Comparison of ENCODE assay signal across 19 cellular contexts in the genomic region with DNA sequence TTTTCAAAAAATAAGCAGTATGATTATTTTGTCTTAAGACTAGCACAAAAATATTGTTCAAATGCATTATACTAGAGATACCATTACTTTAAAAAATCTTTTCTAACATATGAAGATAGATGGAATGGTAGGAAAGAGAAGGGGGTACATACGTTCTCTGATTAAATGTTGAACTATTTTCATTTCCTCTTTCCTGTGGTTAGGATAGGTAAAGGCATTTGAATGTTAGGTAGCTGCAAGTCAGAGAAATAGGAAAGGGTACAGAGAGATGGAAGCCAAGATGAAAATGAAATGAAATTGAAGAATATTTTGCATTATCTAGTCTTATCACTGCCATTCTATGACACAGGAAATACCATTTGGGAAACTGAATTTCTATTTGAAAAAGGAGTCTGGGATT.
"Had no signal": no experiment of that assay in that cellular context is flagged by ENCODE, and none has a peak within 500 bp of the region (broad histone marks: within the 10 kb centered on the region; RNA-seq: fewer than 3 reads in every experiment).

No MANE protein-coding gene starts in this region.

- H3K79me2 ChIP-seq: hepatocyte, parathyroid adenoma had no signal

- H3K4me1 Mint-ChIP-seq: activated naive CD4-positive, alpha-beta T cell treated with anti-CD3 and anti-CD28 coated beads, Interleukin-2, amount 50 U/mL, for 24 hours; nephron had no signal

- H2AFZ ChIP-seq: hepatocyte, parathyroid adenoma had no signal

- H3K9me3 Mint-ChIP-seq: activated naive CD4-positive, alpha-beta T cell treated with anti-CD3 and anti-CD28 coated beads, Interleukin-2, amount 50 U/mL, for 24 hours; activated T-cell treated with anti-CD3 and anti-CD28 coated beads, Interleukin-2, amount 50 U/mL, for 72 hours; nephron had no signal

- H3K9ac ChIP-seq: parathyroid adenoma had no signal

- H3K4me3 Mint-ChIP-seq: activated naive CD4-positive, alpha-beta T cell treated with anti-CD3 and anti-CD28 coated beads, Interleukin-2, amount 50 U/mL, for 24 hours; activated T-cell treated with anti-CD3 and anti-CD28 coated beads, Interleukin-2, amount 50 U/mL, for 72 hours; nephron had no signal

- FAIRE-seq: small intestine had no signal

- ATAC-seq: activated T-cell treated with anti-CD3 and anti-CD28 coated beads, Interleukin-2, amount 50 U/mL, for 72 hours; foreskin keratinocyte; right lobe of liver had no signal

- H3K27ac Mint-ChIP-seq: activated naive CD4-positive, alpha-beta T cell treated with anti-CD3 and anti-CD28 coated beads, Interleukin-2, amount 50 U/mL, for 24 hours; activated T-cell treated with anti-CD3 and anti-CD28 coated beads, Interleukin-2, amount 50 U/mL, for 72 hours; nephron had no signal

- H3K27me3 ChIP-seq: ascending aorta, foreskin keratinocyte, hepatocyte, right lobe of liver, thyroid gland had no signal

- H3K27ac ChIP-seq: ascending aorta, coronary artery, foreskin keratinocyte, hepatocyte, parathyroid adenoma, right lobe of liver, thyroid gland, VCaP had no signal

- H3K4me1 ChIP-seq: ascending aorta, foreskin keratinocyte, parathyroid adenoma, right lobe of liver, thyroid gland had no signal

- H3K4me2 ChIP-seq: hepatocyte had no signal

- H3K4me3 ChIP-seq: ascending aorta, coronary artery, hepatocyte, right lobe of liver, thyroid gland had no signal

- DNase-seq: activated CD4-positive, alpha-beta T cell treated with anti-CD3 and anti-CD28 coated beads for 1 hour; activated CD8-positive, alpha-beta memory T cell treated with anti-CD3 and anti-CD28 coated beads for 24 hours; activated CD8-positive, alpha-beta memory T cell treated with anti-CD3 and anti-CD28 coated beads, Interleukin-2, amount 50 U/mL, for 48 hours; activated effector memory CD4-positive, alpha-beta T cell treated with anti-CD3 and anti-CD28 coated beads, Interleukin-2, amount 50 U/mL, for 16 hours; activated T-cell treated with anti-CD3 and anti-CD28 coated beads, Interleukin-2, amount 50 U/mL, for 72 hours; foreskin keratinocyte; mesendoderm; right lobe of liver; small intestine; stimulated activated CD4-positive, alpha-beta T cell treated with anti-CD3 and anti-CD28 coated beads, Interleukin-15, amount 100 ng/mL, for 24 hours; stimulated activated CD4-positive, alpha-beta T cell treated with anti-CD3 and anti-CD28 coated beads, Interleukin-2, amount 100 ng/mL, for 48 hours; thyroid gland had no signal
